Comparison of ENCODE assay signal across 8 cellular contexts in genomic region chr1:66182551-66183178, GRCh38.
DNase-seq lines count a peak whose midpoint lies in the region; ATAC-seq and TF ChIP-seq lines count a peak whose summit lies in the region.

No MANE protein-coding gene starts in this region.

- POLR2A ChIA-PET in CD4-positive, alpha-beta T cell (lab: Charles Lee), result no interaction called here

- no peaks in the 10 kb centered on the region for H3K9me3 Mint-ChIP-seq in CD4-positive, alpha-beta T cell

- H3K4me1 Mint-ChIP-seq in CD4-positive, alpha-beta T cell (ENCODE audit: low read depth), result peaks cover 29% of the 10 kb centered on the region

- TF ChIP-seq POLR2A in esophagus muscularis mucosa (IDR thresholded peaks at IDR 0.05; ENCODE audit: low read depth), result no peak

- CTCF ChIA-PET in CD4-positive, alpha-beta T cell (lab: Charles Lee), result interaction anchor here (0.9 to 1.7 kb wide), 2 partner anchors 12 to 60 kb away, joined by 3 to 4 read pairs; no protein-coding TSS in a partner anchor

- no peaks in the 10 kb centered on the region for H3K9me3 ChIP-seq in CD4-positive, alpha-beta T cell (ENCODE audit: control insufficient read depth, low read length)
- H3K9me3 ChIP-seq in adipocyte (ENCODE audit: control insufficient read depth, low read length) (no peaks in the 10 kb centered on the region), esophagus muscularis mucosa (no peaks in the 10 kb centered on the region)

- H3K27ac ChIP-seq in CD4-positive, alpha-beta T cell (ENCODE audit: low read depth, low read length), result no peak overlapping the region
- H3K27ac ChIP-seq in esophagus muscularis mucosa (replicated peaks in 1 of 4), result peak overlapping the region in 2 of 4 donors; percentile 7 to 45

- H3K4me3 Mint-ChIP-seq in CD4-positive, alpha-beta T cell, result peak overlapping the region; percentile 55

- H3K27me3 Mint-ChIP-seq in CD4-positive, alpha-beta T cell, result no peaks in the 10 kb centered on the region

- 44% methylated on average over 3 of the region's 3 CpGs for WGBS in esophagus muscularis mucosa

- no peak overlapping the region for H3K9ac ChIP-seq in adipocyte (ENCODE audit: low read length)

- TF ChIP-seq EP300 in esophagus muscularis mucosa (IDR thresholded peaks at IDR 0.05), result no peak

- peak in 9 of 10 experiments; percentile 2 to 60 (median 21) for DNase-seq in CD4-positive, alpha-beta T cell
- DNase-seq in NCI-H226, result peak; percentile 94
- DNase-seq in adipocyte (ENCODE audit: low read depth), result peak; percentile 77
- DNase-seq in omental fat pad (ENCODE audit: low spot score), result no peak
- DNase-seq in esophagus muscularis mucosa (ENCODE audit: extremely low spot score), result no peak

- no peaks in the 10 kb centered on the region for H3K27me3 ChIP-seq in CD4-positive, alpha-beta T cell (ENCODE audit: control insufficient read depth, insufficient read depth, low read length)
- H3K27me3 ChIP-seq in adipocyte (replicated peaks; ENCODE audit: control insufficient read depth, insufficient read depth, low read length) (no peaks in the 10 kb centered on the region), esophagus muscularis mucosa (no peaks in the 10 kb centered on the region)

- no peak overlapping the region for H3K4me3 ChIP-seq in adipocyte (ENCODE audit: low read length)
- no peak overlapping the region for H3K4me3 ChIP-seq in esophagus muscularis mucosa

- H3K36me3 Mint-ChIP-seq in CD4-positive, alpha-beta T cell (ENCODE audit: low read depth), result no peaks in the 10 kb centered on the region

- H3K27ac Mint-ChIP-seq in CD4-positive, alpha-beta T cell, result peak overlapping the region; percentile 62

- H3K36me3 ChIP-seq in adipocyte (ENCODE audit: control insufficient read depth, insufficient read depth, low read length, severe bottlenecking) (no peaks in the 10 kb centered on the region), esophagus muscularis mucosa (no peaks in the 10 kb centered on the region)

- peaks cover 5% of the 10 kb centered on the region for H3K4me1 ChIP-seq in adipocyte (ENCODE audit: control insufficient read depth, insufficient read depth, low read length)
- peaks cover 0 to 14% (median 5%) of the 10 kb centered on the region in 4 donors for H3K4me1 ChIP-seq in esophagus muscularis mucosa

- ATAC-seq in CD4-positive, alpha-beta T cell (ENCODE audit: poor library complexity), result peak; percentile 90
- ATAC-seq in omental fat pad (ENCODE audit: low FRiP score) (peak; percentile 98), GM18867 (IDR thresholded peaks at IDR 0.05; ENCODE audit: unreplicated experiment) (no peak), GM19395 (IDR thresholded peaks at IDR 0.05; ENCODE audit: unreplicated experiment) (no peak), GM18517 (IDR thresholded peaks at IDR 0.05; ENCODE audit: unreplicated experiment) (no peak)

- intact Hi-C loops in CD4-positive, alpha-beta T cell (cut with DNase I, micrococcal nuclease), result loop anchor here in 1 of 2 experiments (2.0 kb wide), 1 partner anchor 32 kb away; no protein-coding TSS in a partner anchor
- intact Hi-C loops in esophagus muscularis mucosa (cut with DNase I), result no loop called here

- TF ChIP-seq CTCF in CD4-positive, alpha-beta T cell (IDR thresholded peaks at IDR 0.05), result no peak
- TF ChIP-seq CTCF in omental fat pad (IDR thresholded peaks at IDR 0.05) (no peak), esophagus muscularis mucosa (IDR thresholded peaks at IDR 0.05) (no peak)

Comparison
In these comparisons a context has a peak if more than half of its experiments do, and no peak if none do; other contexts are left out.
1. ATAC-seq: peak in CD4-positive, alpha-beta T cell (single experiment) and omental fat pad (single experiment); none in GM18867 (single experiment), GM19395 (single experiment) and GM18517 (single experiment).
2. DNase-seq: peak in CD4-positive, alpha-beta T cell (9 of 10), NCI-H226 (single experiment) and adipocyte (single experiment); none in omental fat pad (single experiment) and esophagus muscularis mucosa (single experiment).